In the genomic region with DNA sequence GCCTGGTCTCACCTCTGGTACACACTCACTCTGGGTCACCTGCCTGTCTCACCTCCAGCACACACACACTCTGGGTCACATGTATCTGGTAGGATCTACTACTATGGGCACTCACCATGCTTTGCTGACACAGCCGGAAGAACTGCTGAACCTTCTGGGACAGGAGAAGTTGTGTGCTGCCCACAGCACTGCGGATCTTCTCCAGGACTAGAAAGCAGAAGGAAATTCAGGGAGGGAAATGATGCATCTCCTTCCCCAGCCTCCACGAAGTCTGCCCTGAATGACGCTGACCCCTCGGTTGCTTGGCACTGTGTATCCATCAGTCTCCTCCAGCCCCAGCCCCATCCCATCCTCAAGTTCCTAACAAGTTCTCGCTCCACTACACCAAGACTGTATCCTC, we compare ENCODE assay signal across 12 cellular contexts. TPM values are rescaled to one million over a fixed set of nuclear protein-coding genes. Genes with fewer than 3 reads are reported as not detected.
DNase-seq lines count a peak whose midpoint lies in the region; ATAC-seq and TF ChIP-seq lines count a peak whose summit lies in the region.
"Had no signal": no experiment of that assay in that cellular context is flagged by ENCODE, and none has a peak within 500 bp of the region (broad histone marks: within the 10 kb centered on the region; RNA-seq: fewer than 3 reads in every experiment).

No MANE protein-coding gene starts in this region.

- H3K36me3 Mint-ChIP-seq in activated T-cell treated with anti-CD3 and anti-CD28 coated beads, Interleukin-2, amount 50 U/mL, for 72 hours (ENCODE audit: insufficient read depth in 2 of 2): no peaks in the 10 kb centered on the region
- H3K36me3 Mint-ChIP-seq in Caco-2 (ENCODE audit: insufficient read depth, unreplicated experiment): no peaks in the 10 kb centered on the region
- no peaks in the 10 kb centered on the region for H3K36me3 Mint-ChIP-seq in brain
- H3K36me3 Mint-ChIP-seq in neural progenitor cell: no peaks in the 10 kb centered on the region

- H4K20me1 ChIP-seq in neural progenitor cell (ENCODE audit: low read depth) (no peaks in the 10 kb centered on the region), OCI-LY7 (ENCODE audit: insufficient read depth, low read length) (no peaks in the 10 kb centered on the region)

- BruUV-seq in Caco-2 (replicated peaks; lab: Mats Ljungman, UMichigan) (no TSS peak), OCI-LY7 (replicated peaks; lab: Mats Ljungman, UMichigan) (no TSS peak)

- CTCF ChIA-PET in Caco-2 (lab: Charles Lee) (no interaction called here), OCI-LY7 (lab: Charles Lee; ENCODE audit: unreplicated experiment) (no interaction called here)

- no peak overlapping the region for H2AFZ ChIP-seq in neural progenitor cell (replicated peaks)
- H2AFZ ChIP-seq in OCI-LY7 (ENCODE audit: low read length): no peak overlapping the region

- peaks cover 24% of the 10 kb centered on the region for H3K27me3 Mint-ChIP-seq in activated T-cell treated with anti-CD3 and anti-CD28 coated beads, Interleukin-2, amount 50 U/mL, for 72 hours (ENCODE audit: low read depth)
- H3K27me3 Mint-ChIP-seq in Caco-2 (ENCODE audit: insufficient read depth, unreplicated experiment): peaks cover 20% of the 10 kb centered on the region
- H3K27me3 Mint-ChIP-seq in brain: peaks cover 25% of the 10 kb centered on the region
- peaks cover 25% of the 10 kb centered on the region for H3K27me3 Mint-ChIP-seq in neural progenitor cell (ENCODE audit: insufficient read depth, low read depth)

- no peaks in the 10 kb centered on the region for H3F3A ChIP-seq in neural progenitor cell (ENCODE audit: low read depth)

- H3K9ac ChIP-seq in neural progenitor cell: no peak overlapping the region

- H3K4me2 ChIP-seq in neural progenitor cell (no peak overlapping the region), OCI-LY7 (ENCODE audit: low read length) (no peak overlapping the region)

- no peaks in the 10 kb centered on the region for H3K9me2 ChIP-seq in OCI-LY7 (ENCODE audit: insufficient read depth, low read length)

- no peaks in the 10 kb centered on the region for H3K9me3 ChIP-seq in Caco-2
- H3K9me3 ChIP-seq in neural progenitor cell (ENCODE audit: low read depth): no peaks in the 10 kb centered on the region
- H3K9me3 ChIP-seq in OCI-LY7 (ENCODE audit: low read length): no peaks in the 10 kb centered on the region
- H3K9me3 ChIP-seq: gastrocnemius medialis had no signal

- POLR2A ChIA-PET in Caco-2 (lab: Charles Lee): no interaction called here
- POLR2A ChIA-PET in OCI-LY7 (lab: Charles Lee): no interaction called here

- H3K27ac Mint-ChIP-seq in activated T-cell treated with anti-CD3 and anti-CD28 coated beads, Interleukin-2, amount 50 U/mL, for 72 hours: no peak overlapping the region
- no peak overlapping the region for H3K27ac Mint-ChIP-seq in Caco-2 (ENCODE audit: unreplicated experiment)
- H3K27ac Mint-ChIP-seq in brain: no peak overlapping the region
- no peak overlapping the region for H3K27ac Mint-ChIP-seq in neural progenitor cell

- H3K27me3 ChIP-seq in Caco-2 (replicated peaks; ENCODE audit: control insufficient read depth, insufficient read depth, low read length) (no peaks in the 10 kb centered on the region; the same call in 1 of the 2 replicates), neural progenitor cell (peaks cover 68% of the 10 kb centered on the region)

- peaks cover 45% of the 10 kb centered on the region for H3K4me1 Mint-ChIP-seq in activated T-cell treated with anti-CD3 and anti-CD28 coated beads, Interleukin-2, amount 50 U/mL, for 72 hours (ENCODE audit: low read depth)
- H3K4me1 Mint-ChIP-seq in Caco-2 (ENCODE audit: low read depth, unreplicated experiment) (no peaks in the 10 kb centered on the region), brain (peaks cover 28% of the 10 kb centered on the region), neural progenitor cell (peaks cover 9% of the 10 kb centered on the region)

- intact Hi-C loops in Caco-2 (cut with micrococcal nuclease; ENCODE audit: unreplicated experiment) (no loop called here), OCI-LY7 (cut with micrococcal nuclease; ENCODE audit: unreplicated experiment) (loop anchor here (10.0 kb wide), 1 partner anchor 397 kb away; a partner anchor contains a TSS)

- H3K4me3 ChIP-seq in Caco-2 (ENCODE audit: low read depth, low read length): no peak overlapping the region
- no peak overlapping the region for H3K4me3 ChIP-seq in neural progenitor cell
- H3K4me3 ChIP-seq in OCI-LY7 (ENCODE audit: low read depth, low read length, poor library complexity, severe bottlenecking): no peak overlapping the region

- no peaks in the 10 kb centered on the region for H3K9me3 Mint-ChIP-seq in activated T-cell treated with anti-CD3 and anti-CD28 coated beads, Interleukin-2, amount 50 U/mL, for 72 hours
- H3K9me3 Mint-ChIP-seq in Caco-2 (ENCODE audit: unreplicated experiment) (no peaks in the 10 kb centered on the region), brain (peaks cover 0 to 2% (median 0%) of the 10 kb centered on the region in 5 experiments), neural progenitor cell (peaks cover 2% of the 10 kb centered on the region)

- peak overlapping the region; percentile 36 to 87 for H3K4me3 Mint-ChIP-seq in activated T-cell treated with anti-CD3 and anti-CD28 coated beads, Interleukin-2, amount 50 U/mL, for 72 hours
- H3K4me3 Mint-ChIP-seq in Caco-2 (ENCODE audit: unreplicated experiment) (peak overlapping the region; percentile 42), brain (peak overlapping the region; percentile 2 to 46 (median 29)), neural progenitor cell (peak overlapping the region; percentile 11)

- H3K4me1 ChIP-seq in Caco-2: no peaks in the 10 kb centered on the region; the same call in 1 of the 2 replicates
- H3K4me1 ChIP-seq in neural progenitor cell: no peaks in the 10 kb centered on the region
- H3K4me1 ChIP-seq in OCI-LY7 (ENCODE audit: insufficient read depth, low read length, poor library complexity, severe bottlenecking): no peaks in the 10 kb centered on the region

- no peak for DNase-seq in activated T-cell treated with anti-CD3 and anti-CD28 coated beads, Interleukin-2, amount 50 U/mL, for 72 hours
- DNase-seq in activated T-cell treated with anti-CD3 and anti-CD28 coated beads, Interleukin-2, amount 50 U/mL, for 48 hours: no peak
- DNase-seq in Caco-2: no peak
- no peak for DNase-seq in neural progenitor cell (ENCODE audit: low spot score)
- DNase-seq in OCI-LY7 (ENCODE audit: low spot score): no peak
- DNase-seq: DMS79 treated with DMSO at 0.1 percent for 48 hours; gastrocnemius medialis; MM.1S; stimulated activated naive CD4-positive, alpha-beta T cell had no signal

- H3K36me3 ChIP-seq in Caco-2 (ENCODE audit: control insufficient read depth, insufficient read depth, low read length): no peaks in the 10 kb centered on the region
- H3K36me3 ChIP-seq in neural progenitor cell: no peaks in the 10 kb centered on the region
- no peaks in the 10 kb centered on the region for H3K36me3 ChIP-seq in OCI-LY7 (ENCODE audit: insufficient read depth, low read length)
- H3K36me3 ChIP-seq: gastrocnemius medialis had no signal

- H3K27ac ChIP-seq in neural progenitor cell (no peak overlapping the region), OCI-LY7 (ENCODE audit: low read depth, low read length, poor library complexity, severe bottlenecking) (no peak overlapping the region)

- TF ChIP-seq CTCF in Caco-2 (IDR thresholded peaks at IDR 0.05; ENCODE audit: insufficient read depth in 1 of 2, low read depth in 1 of 2, low read length in 1 of 2, severe bottlenecking in 1 of 2, unreplicated experiment in 1 of 2): no peak
- TF ChIP-seq CTCF in brain (conservative IDR thresholded peaks at IDR 0.05): no peak
- no peak for TF ChIP-seq CTCF in neural progenitor cell (IDR thresholded peaks at IDR 0.05)
- no peak for TF ChIP-seq CTCF in OCI-LY7 (conservative IDR thresholded peaks at IDR 0.05; ENCODE audit: low read length)

- no peak for ATAC-seq in activated T-cell treated with anti-CD3 and anti-CD28 coated beads, Interleukin-2, amount 50 U/mL, for 72 hours (replicated peaks in 1 of 2)
- ATAC-seq in GM18873 (IDR thresholded peaks at IDR 0.05; ENCODE audit: low FRiP score, unreplicated experiment): no peak
- no peak for ATAC-seq in HG03135 (IDR thresholded peaks at IDR 0.05; ENCODE audit: unreplicated experiment)

- H3K79me2 ChIP-seq in neural progenitor cell (ENCODE audit: low read depth): no peaks in the 10 kb centered on the region
- H3K79me2 ChIP-seq in OCI-LY7 (ENCODE audit: insufficient read depth, low read depth, low read length): no peaks in the 10 kb centered on the region

RNA-seq across cellular contexts. Expression of a gene that starts 7.9 kb away (rescaled TPM):
- total RNA-seq in activated T-cell treated with anti-CD3 and anti-CD28 coated beads, Interleukin-2, amount 50 U/mL, for 72 hours: 10 to 100 TPM; 50.8 to 52.8 TPM
- total RNA-seq in Caco-2 (2022) (19.3 and 21.2 TPM in 2 replicates), neural progenitor cell (ENCODE audit: low replicate concordance) (9.5 and 20.2 TPM in 2 replicates), OCI-LY7 (2022) (39.2 and 41.2 TPM in 2 replicates)
- polyA plus RNA-seq in brain (ENCODE audit: insufficient read depth, low read depth, low replicate concordance): 46.0 TPM
- total RNA-seq in OCI-LY7 (2014; rRNA removed; shearing (Covaris generic)): 36.3 and 44.3 TPM in 2 replicates

Comparison
In these comparisons a context has a peak if more than half of its experiments do, and no peak if none do; other contexts are left out.
1. H3K4me3 Mint-ChIP-seq: peak in every context shown above with its lines; median percentile 62 in activated T-cell treated with anti-CD3 and anti-CD28 coated beads, Interleukin-2, amount 50 U/mL, for 72 hours; 42 in Caco-2; 29 in brain; 11 in neural progenitor cell.